Comparison of ENCODE assay signal across 1 cellular context in genomic region chr4:105140684-105141490, GRCh38.
TF ChIP-seq lines count a peak whose summit lies in the region.

No MANE protein-coding gene starts in this region.

TF ChIP-seq in SK-N-SH, 30 proteins besides CTCF, POLR2A, EP300 and RAD21 (continued from another document):
- TF ChIP-seq REST (IDR thresholded peaks at IDR 0.05; ENCODE audit: low read depth, low read length), result no peak
- TF ChIP-seq IRF3 (IDR thresholded peaks at IDR 0.05; ENCODE audit: low read depth, low read length), result no peak
- TF ChIP-seq SMC3 (IDR thresholded peaks at IDR 0.05; ENCODE audit: low read depth, low read length), result peak; percentile 72
